8 cellular contexts compared by ENCODE assay signal in genomic region chr19:49017666-49018351, GRCh38. TPM values are rescaled to one million over a fixed set of nuclear protein-coding genes. Genes with fewer than 3 reads are reported as not detected.
DNase-seq lines count a peak whose midpoint lies in the region; ATAC-seq and TF ChIP-seq lines count a peak whose summit lies in the region.

No MANE protein-coding gene starts in this region.

- WGBS in tibial nerve, 2 donors = 2% methylated on average over 25 to 35 of the region's 62 CpGs

- H3K27ac ChIP-seq in OCI-LY3 (ENCODE audit: low read length) (no peak overlapping the region), tibial nerve (no peak overlapping the region)

- H3K4me3 ChIP-seq in AG09309 (ENCODE audit: control insufficient read depth, low read depth, low read length) (peak overlapping the region; percentile 39), OCI-LY3 (ENCODE audit: low read length) (no peak overlapping the region), tibial nerve (peak overlapping the region; percentile 6 to 56 (median 46))

- H3K9me3 Mint-ChIP-seq in activated T-cell treated with anti-CD3 and anti-CD28 coated beads, Interleukin-2, amount 50 U/mL, for 24 hours = no peaks in the 10 kb centered on the region
- no peaks in the 10 kb centered on the region for H3K9me3 Mint-ChIP-seq in nephron progenitor cell

- ATAC-seq in GM21381 (IDR thresholded peaks at IDR 0.05; ENCODE audit: unreplicated experiment) = peak; percentile 57

- TF ChIP-seq POLR2A in tibial nerve (IDR thresholded peaks at IDR 0.05) = no peak

- no peak for DNase-seq in AG09309 (ENCODE audit: low read depth)
- peak; percentile 80 for DNase-seq in activated T-cell treated with anti-CD3 and anti-CD28 coated beads, Interleukin-2, amount 50 U/mL, for 24 hours
- peak; percentile 31 for DNase-seq in fibroblast of gingiva (ENCODE audit: low read depth)
- DNase-seq in nephron progenitor cell = peak; percentile 70
- DNase-seq in tibial nerve (ENCODE audit: low spot score in 2 of 2) = no peak
- no peak for DNase-seq in HPDE6-E6E7 (ENCODE audit: extremely low spot score)

- peak; percentile 67 for TF ChIP-seq CTCF in AG09309 (IDR thresholded peaks at IDR 0.05; ENCODE audit: control insufficient read depth, insufficient read depth, low read depth, low read length, missing control alignments)
- TF ChIP-seq CTCF in OCI-LY3 (IDR thresholded peaks at IDR 0.05; ENCODE audit: low read depth, low read length) = no peak
- TF ChIP-seq CTCF in nephron progenitor cell (IDR thresholded peaks at IDR 0.05) = peak; percentile 46
- peak; percentile 37 to 63 (median 42) for TF ChIP-seq CTCF in tibial nerve (IDR thresholded peaks at IDR 0.05)

- H3K9ac ChIP-seq in OCI-LY3 (ENCODE audit: low read length) = no peak overlapping the region

- H3K27me3 Mint-ChIP-seq in activated T-cell treated with anti-CD3 and anti-CD28 coated beads, Interleukin-2, amount 50 U/mL, for 24 hours = peaks cover 12% of the 10 kb centered on the region
- H3K27me3 Mint-ChIP-seq in nephron progenitor cell (ENCODE audit: low read depth, poor library complexity) = peaks cover 31% of the 10 kb centered on the region

- H3K27me3 ChIP-seq in OCI-LY3 (ENCODE audit: low read depth, low read length) (no peaks in the 10 kb centered on the region), tibial nerve (peaks cover 0 to 46% of the 10 kb centered on the region in 2 donors)

- peaks cover 34% of the 10 kb centered on the region for H3K4me1 Mint-ChIP-seq in activated T-cell treated with anti-CD3 and anti-CD28 coated beads, Interleukin-2, amount 50 U/mL, for 24 hours (ENCODE audit: low read depth)
- peaks cover 28% of the 10 kb centered on the region for H3K4me1 Mint-ChIP-seq in nephron progenitor cell

- H3K36me3 ChIP-seq in OCI-LY3 (replicated peaks; ENCODE audit: low read depth, low read length) (peaks cover 18% of the 10 kb centered on the region), tibial nerve (peaks cover 0 to 38% (median 4%) of the 10 kb centered on the region in 3 donors)

- peaks cover 42% of the 10 kb centered on the region for H3K36me3 Mint-ChIP-seq in activated T-cell treated with anti-CD3 and anti-CD28 coated beads, Interleukin-2, amount 50 U/mL, for 24 hours (ENCODE audit: low read depth)
- H3K36me3 Mint-ChIP-seq in nephron progenitor cell (ENCODE audit: low read depth) = peaks cover 16% of the 10 kb centered on the region

- H2AFZ ChIP-seq in OCI-LY3 (ENCODE audit: low read depth, low read length) = no peak overlapping the region

- H3K9me3 ChIP-seq in OCI-LY3 (ENCODE audit: insufficient read depth, low read length) = no peaks in the 10 kb centered on the region
- H3K9me3 ChIP-seq in tibial nerve = no peaks in the 10 kb centered on the region

- H3K4me1 ChIP-seq in OCI-LY3 (ENCODE audit: low read length) (peaks cover 10% of the 10 kb centered on the region), tibial nerve (peaks cover 0 to 26% (median 19%) of the 10 kb centered on the region in 4 donors)

- peak overlapping the region; percentile 20; the same call in 1 of the 2 replicates for H3K4me2 ChIP-seq in OCI-LY3 (ENCODE audit: low read length)

- no peak overlapping the region for H3K27ac Mint-ChIP-seq in activated T-cell treated with anti-CD3 and anti-CD28 coated beads, Interleukin-2, amount 50 U/mL, for 24 hours
- no peak overlapping the region for H3K27ac Mint-ChIP-seq in nephron progenitor cell

- H3K4me3 Mint-ChIP-seq in activated T-cell treated with anti-CD3 and anti-CD28 coated beads, Interleukin-2, amount 50 U/mL, for 24 hours = peak overlapping the region; percentile 74
- peak overlapping the region; percentile 45 for H3K4me3 Mint-ChIP-seq in nephron progenitor cell

- no peaks in the 10 kb centered on the region for H4K20me1 ChIP-seq in OCI-LY3 (ENCODE audit: insufficient read depth, low read length)

- no peak for TF ChIP-seq EP300 in tibial nerve (IDR thresholded peaks at IDR 0.05)

- no peaks in the 10 kb centered on the region for H3K79me2 ChIP-seq in OCI-LY3 (ENCODE audit: low read length)

RNA-seq across cellular contexts. Expression of gene LHB, which starts 0.9 kb away (rescaled TPM):
- 1 to 10 TPM in 1 of 4 donors, not detected in 3; 2.6 TPM for total RNA-seq in tibial nerve

RNA-seq across cellular contexts. Expression of gene CGB3, which starts 6.3 kb away (rescaled TPM):
- total RNA-seq in tibial nerve = not detected

RNA-seq across cellular contexts. Expression of gene CGB2, which starts 13.9 kb away (rescaled TPM):
- total RNA-seq in tibial nerve = not detected

RNA-seq across cellular contexts. Expression of gene CGB1, which starts 18.9 kb away (rescaled TPM):
- not detected for total RNA-seq in tibial nerve

RNA-seq across cellular contexts. Expression of gene RUVBL2, which starts 24.1 kb away (rescaled TPM):
- 100 to 1,000 TPM in 1 of 4 donors, 10 to 100 TPM in 3; 69.2 to 120 (median 78.5) TPM for total RNA-seq in tibial nerve

Comparison
In these comparisons a context has a peak if more than half of its experiments do, and no peak if none do; other contexts are left out.
1. DNase-seq: peak in activated T-cell treated with anti-CD3 and anti-CD28 coated beads, Interleukin-2, amount 50 U/mL, for 24 hours (single experiment), fibroblast of gingiva (single experiment) and nephron progenitor cell (single experiment); none in AG09309 (single experiment), tibial nerve (0 of 2) and HPDE6-E6E7 (single experiment).